Comparison of ENCODE assay signal across 16 cellular contexts in the genomic region with DNA sequence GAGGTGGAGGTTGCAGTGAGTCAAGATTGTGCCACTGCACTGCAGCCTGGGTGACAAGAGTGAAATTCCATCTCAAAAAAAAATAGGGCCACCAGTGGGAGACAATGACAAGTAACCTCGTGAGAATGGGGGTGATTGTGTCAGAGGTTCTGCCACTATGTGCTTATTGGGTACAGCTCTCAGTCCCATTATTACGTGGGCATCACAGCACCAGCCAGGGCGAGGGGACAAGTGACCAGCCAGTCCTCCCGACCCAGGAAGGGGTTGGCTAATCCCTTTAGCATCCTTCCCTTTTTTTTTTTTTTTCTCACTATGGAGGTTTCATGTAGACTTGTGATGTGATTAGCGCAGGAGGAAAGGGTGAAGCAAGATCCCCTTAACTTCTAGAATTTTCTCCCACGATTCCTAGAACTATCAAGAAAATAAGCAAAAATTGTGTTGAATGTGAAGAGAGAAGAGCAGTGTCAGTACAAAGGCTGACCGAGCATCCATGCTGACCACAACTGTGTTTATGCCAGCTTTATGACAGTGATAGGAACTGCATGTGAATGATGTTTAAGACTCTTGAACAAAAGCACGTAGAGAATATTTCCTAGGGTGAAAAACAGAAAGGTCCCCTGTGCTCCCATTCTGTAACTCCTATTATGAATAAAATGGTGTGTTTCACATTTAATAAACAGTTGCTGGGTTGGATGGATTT. TPM values are rescaled to one million over a fixed set of nuclear protein-coding genes. Genes with fewer than 3 reads are reported as not detected.
DNase-seq lines count a peak whose midpoint lies in the region; ATAC-seq and TF ChIP-seq lines count a peak whose summit lies in the region.
"Had no signal": no experiment of that assay in that cellular context is flagged by ENCODE, and none has a peak within 500 bp of the region (broad histone marks: within the 10 kb centered on the region; RNA-seq: fewer than 3 reads in every experiment).

No MANE protein-coding gene starts in this region.

- H3K9ac ChIP-seq in IMR-90 (ENCODE audit: low read depth, low read length): no peak overlapping the region
- no peak overlapping the region for H3K9ac ChIP-seq in mesenchymal stem cell (ENCODE audit: low read length)
- H3K9ac ChIP-seq: GM23248 had no signal

- H4K91ac ChIP-seq in IMR-90 (ENCODE audit: insufficient read depth, low read depth, low read length) (no peak overlapping the region), mesenchymal stem cell (ENCODE audit: low read length) (peak overlapping the region; percentile 11)

- no peak overlapping the region for H2BK5ac ChIP-seq in IMR-90 (ENCODE audit: low read depth, low read length, poor library complexity, severe bottlenecking)
- H2BK5ac ChIP-seq in mesenchymal stem cell (ENCODE audit: low read depth, low read length, poor library complexity, severe bottlenecking): no peak overlapping the region

- H4K5ac ChIP-seq in IMR-90 (ENCODE audit: low read depth, low read length): no peak overlapping the region

- TF ChIP-seq POLR2A in IMR-90 (IDR thresholded peaks at IDR 0.05; ENCODE audit: low read depth, low read length) (no peak), uterus (IDR thresholded peaks at IDR 0.05) (no peak)

- H4K20me1 ChIP-seq in IMR-90 (ENCODE audit: insufficient read depth, low read length): no peaks in the 10 kb centered on the region

- H3K4me2 ChIP-seq in IMR-90 (ENCODE audit: low read depth, low read length) (no peak overlapping the region), mesenchymal stem cell (ENCODE audit: low read length, poor library complexity, severe bottlenecking) (no peak overlapping the region)

- no peaks in the 10 kb centered on the region for H3K79me1 ChIP-seq in IMR-90 (ENCODE audit: low read depth in 1 of 2, low read length in 2 of 2)
- no peaks in the 10 kb centered on the region for H3K79me1 ChIP-seq in mesenchymal stem cell (replicated peaks; ENCODE audit: low read length, poor library complexity, severe bottlenecking)

- CTCF ChIA-PET in IMR-90 (lab: Yijun Ruan, JAX): interaction anchor here (1.5 kb wide), 1 partner anchor 8 kb away, joined by 3 read pairs; no protein-coding TSS in a partner anchor

- dilution Hi-C loops in IMR-90 (cut with HindIII; ENCODE audit: low sequenced_read_pairs, unreplicated experiment): no loop called here

- H2BK20ac ChIP-seq in IMR-90 (ENCODE audit: low read depth, low read length): no peak overlapping the region

- in situ Hi-C loops in IMR-90 (cut with MboI; ENCODE audit: low sequenced_read_pairs) (no loop called here), ACHN (cut with HindIII; ENCODE audit: low pct_ligation_motif_present, low pct_unique_long_range_greater_than_20kb, low sequenced_read_pairs) (loop anchor here (25.0 kb wide), 1 partner anchor 123 kb away; no protein-coding TSS in a partner anchor)

- peaks cover 5% of the 10 kb centered on the region for H3K4me1 ChIP-seq in IMR-90 (ENCODE audit: control insufficient read depth, insufficient read depth, low read length)
- H3K4me1 ChIP-seq in mesenchymal stem cell (ENCODE audit: control insufficient read depth, insufficient read depth, low read depth, low read length): peaks cover 2% of the 10 kb centered on the region
- no peaks in the 10 kb centered on the region for H3K4me1 ChIP-seq in uterus

- H2AK5ac ChIP-seq in IMR-90 (ENCODE audit: low read depth, low read length) (no peak overlapping the region), mesenchymal stem cell (ENCODE audit: low read length, severe bottlenecking) (no peak overlapping the region)

- H3K27ac ChIP-seq in IMR-90 (ENCODE audit: insufficient read depth, low read length) (no peak overlapping the region), mesenchymal stem cell (ENCODE audit: low read length, poor library complexity, severe bottlenecking) (no peak overlapping the region), uterus (no peak overlapping the region)
- H3K27ac ChIP-seq: GM23248 had no signal

- no peak overlapping the region for H3K4me3 ChIP-seq in IMR-90 (ENCODE audit: insufficient read depth, low read depth, low read length)
- H3K4me3 ChIP-seq in mesenchymal stem cell (ENCODE audit: insufficient read depth in 1 of 2, low read depth in 1 of 2, low read length in 2 of 2): no peak overlapping the region
- no peak overlapping the region for H3K4me3 ChIP-seq in uterus
- H3K4me3 ChIP-seq: GM23248 had no signal

- H3K56ac ChIP-seq in IMR-90 (ENCODE audit: extremely low read depth, insufficient read depth, low read length): no peak overlapping the region

- no CpG with 5 or more reads among the region's 8 CpGs for WGBS in IMR-90 (ENCODE audit: extremely low coverage in 2 of 2, insufficient read length in 1 of 2), 2 experiments
- WGBS in mesenchymal stem cell: 90% methylated on average over 6 of the region's 8 CpGs

- H2BK15ac ChIP-seq in IMR-90 (ENCODE audit: low read depth, low read length): no peak overlapping the region
- H2BK15ac ChIP-seq in mesenchymal stem cell (ENCODE audit: low read depth, poor library complexity, severe bottlenecking): no peak overlapping the region

- no peak overlapping the region for H2BK120ac ChIP-seq in IMR-90 (ENCODE audit: low read depth, low read length)
- no peak overlapping the region for H2BK120ac ChIP-seq in mesenchymal stem cell (ENCODE audit: low read depth, low read length)

- H3K18ac ChIP-seq in IMR-90 (ENCODE audit: low read depth, low read length) (no peak overlapping the region), mesenchymal stem cell (ENCODE audit: low read depth in 1 of 2, low read length in 2 of 2) (no peak overlapping the region)

- H3K14ac ChIP-seq in IMR-90 (replicated peaks; ENCODE audit: low read depth, low read length): no peak overlapping the region
- no peak overlapping the region for H3K14ac ChIP-seq in mesenchymal stem cell (ENCODE audit: low read length in 2 of 2)

- DNase-seq in AML-193 (lab: John Stamatoyannopoulos, UW): peak; percentile 28 to 39
- peak; percentile 15 for DNase-seq in IMR-90
- peak; percentile 67 for DNase-seq in amniotic epithelial cell (ENCODE audit: low read depth)
- no peak for DNase-seq in mesenchymal stem cell
- no peak for DNase-seq in ACHN
- DNase-seq in uterus: no peak
- DNase-seq in glomerular visceral epithelial cell (ENCODE audit: extremely low spot score): no peak
- no peak for DNase-seq in activated effector memory CD4-positive, alpha-beta T cell treated with Interleukin-2 at 50 U/mL for 16 hours
- DNase-seq: 8988T; C1 segment of cervical spinal cord; CD8-positive, alpha-beta T cell; COR-L47; DND-41; GDM1; GM23248 had no signal

- ATAC-seq in IMR-90 (ENCODE audit: low read depth): no peak
- ATAC-seq: CD8-positive, alpha-beta T cell; HCT116 had no signal

- H4K8ac ChIP-seq in IMR-90 (ENCODE audit: low read depth in 2 of 2, low read length in 2 of 2): no peak overlapping the region
- H4K8ac ChIP-seq in mesenchymal stem cell (ENCODE audit: low read length): no peak overlapping the region

- no peak for TF ChIP-seq RAD21 in IMR-90 (IDR thresholded peaks at IDR 0.05; ENCODE audit: low read length)

- no TSS peak for BruUV-seq in IMR-90 (replicated peaks; lab: Mats Ljungman, UMichigan)

- no peak for TF ChIP-seq CTCF in IMR-90 (conservative IDR thresholded peaks at IDR 0.05; ENCODE audit: low read depth, low read length)
- TF ChIP-seq CTCF in uterus (IDR thresholded peaks at IDR 0.05): no peak

- H3K27me3 ChIP-seq in IMR-90 (ENCODE audit: control insufficient read depth, insufficient read depth, low read length) (peaks cover 3% of the 10 kb centered on the region), mesenchymal stem cell (ENCODE audit: control insufficient read depth in 1 of 2, insufficient read depth in 1 of 2, low read length in 2 of 2) (peaks cover 1 to 49% of the 10 kb centered on the region in 2 experiments), uterus (no peaks in the 10 kb centered on the region)

- peaks cover 4% of the 10 kb centered on the region; the same call in 1 of the 2 replicates for H3K9me3 ChIP-seq in IMR-90 (ENCODE audit: control insufficient read depth, insufficient read depth, low read length)
- peaks cover 6% of the 10 kb centered on the region for H3K9me3 ChIP-seq in mesenchymal stem cell (ENCODE audit: control insufficient read depth, low read length)
- H3K9me3 ChIP-seq in uterus: no peaks in the 10 kb centered on the region

- POLR2A ChIA-PET in IMR-90 (lab: Charles Lee; ENCODE audit: unreplicated experiment): no interaction called here

- H2AK9ac ChIP-seq in IMR-90 (replicated peaks; ENCODE audit: low read depth, low read length, poor library complexity): no peak overlapping the region

- H3K4ac ChIP-seq in IMR-90 (ENCODE audit: low read depth, low read length) (peak overlapping the region; percentile 43; the same call in 1 of the 2 replicates), mesenchymal stem cell (ENCODE audit: low read depth in 1 of 2, low read length in 2 of 2) (no peak overlapping the region)

- H3K36me3 ChIP-seq in IMR-90 (ENCODE audit: control insufficient read depth, insufficient read depth, low read length) (no peaks in the 10 kb centered on the region), mesenchymal stem cell (ENCODE audit: control insufficient read depth in 1 of 2, insufficient read depth in 2 of 2, low read depth in 1 of 2, low read length in 2 of 2) (no peaks in the 10 kb centered on the region), uterus (no peaks in the 10 kb centered on the region)

- no peak overlapping the region for H2AFZ ChIP-seq in IMR-90 (replicated peaks; ENCODE audit: low read length, poor library complexity)
- no peak overlapping the region for H2AFZ ChIP-seq in mesenchymal stem cell (ENCODE audit: low read depth, low read length)
- H2AFZ ChIP-seq: GM23248 had no signal

- intact Hi-C loops in IMR-90 (cut with micrococcal nuclease): no loop called here
- intact Hi-C loops in uterus (cut with DNase I; ENCODE audit: low total_unique reads): no loop called here

- peak overlapping the region in 1 of 2 experiments; percentile 28 for H2BK12ac ChIP-seq in mesenchymal stem cell (ENCODE audit: low read length in 2 of 2)

- peaks cover 14% of the 10 kb centered on the region; the same call in 1 of the 2 replicates for H3K9me1 ChIP-seq in IMR-90 (ENCODE audit: insufficient read depth, low read length)

- H3K23ac ChIP-seq in IMR-90 (ENCODE audit: low read depth, low read length) (no peak overlapping the region), mesenchymal stem cell (ENCODE audit: low read length in 2 of 2) (no peak overlapping the region)

TF ChIP-seq in IMR-90, 13 proteins besides CTCF, POLR2A, EP300 and RAD21 (continues in another document):
- TF ChIP-seq SMC3 (IDR thresholded peaks at IDR 0.05; ENCODE audit: low read depth, low read length): no peak

RNA-seq across cellular contexts. Expression of a gene that starts 50.0 kb away (rescaled TPM):
- total RNA-seq in IMR-90 (2012; rRNA removed) (0.28 TPM in 1 of 2 replicates, not detected in the other), uterus (10 to 100 TPM in 2 of 4 donors, 1 to 10 TPM in 2; 4.4 to 40.6 (median 12.7) TPM)
- 0.62 and 0.63 TPM in 2 replicates for polyA plus RNA-seq in IMR-90 (2012; rRNA removed)
- 0.30 and 0.45 TPM in 2 replicates for polyA plus RNA-seq in IMR-90 (2012; cell fraction: cytosol; rRNA removed)
- polyA plus RNA-seq in IMR-90 (2012; cell fraction: nucleus; rRNA removed; ENCODE audit: low replicate concordance): 0.53 TPM in 1 of 2 replicates, not detected in the other
- 14.2 TPM for polyA plus RNA-seq in mesenchymal stem cell (2013, experiment 1 of 2)
- polyA plus RNA-seq in mesenchymal stem cell (2013, experiment 2 of 2): 15.0 TPM
- total RNA-seq: GM23248 had no signal

Comparison
In these comparisons a context has a peak if more than half of its experiments do, and no peak if none do; other contexts are left out.
1. DNase-seq: peak in AML-193 (2 of 2), IMR-90 (single experiment) and amniotic epithelial cell (single experiment); none in mesenchymal stem cell (single experiment), ACHN (single experiment), uterus (0 of 2), glomerular visceral epithelial cell (single experiment) and activated effector memory CD4-positive, alpha-beta T cell treated with Interleukin-2 at 50 U/mL for 16 hours (single experiment).